In the genomic region with DNA sequence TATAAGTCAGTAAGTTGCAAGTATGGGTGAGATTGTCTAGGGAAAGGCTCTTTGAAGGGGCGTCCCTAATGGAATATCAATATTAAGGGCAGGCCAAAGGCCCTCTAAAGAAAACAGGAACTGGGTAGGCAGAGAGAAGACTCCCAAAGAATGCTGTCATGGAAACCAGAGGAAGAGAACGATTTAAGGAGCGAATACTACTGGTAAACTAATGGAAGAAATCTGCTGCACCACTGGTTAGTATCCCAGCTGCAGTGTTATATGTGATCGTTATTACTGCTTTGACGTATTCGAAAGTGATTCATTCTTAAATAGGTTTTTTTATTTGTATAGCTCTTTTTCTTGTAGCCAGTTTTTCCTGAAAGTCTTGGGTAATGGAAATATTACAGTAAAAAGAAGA, we compare ENCODE assay signal across 8 cellular contexts. TPM values are rescaled to one million over a fixed set of nuclear protein-coding genes. Genes with fewer than 3 reads are reported as not detected.
DNase-seq lines count a peak whose midpoint lies in the region; FAIRE-seq and TF ChIP-seq lines count a peak whose summit lies in the region.

No MANE protein-coding gene starts in this region.

- intact Hi-C loops in colonic mucosa (cut with DNase I) (no loop called here), lower leg skin (cut with DNase I; ENCODE audit: low total_unique reads) (no loop called here)

- peaks cover 7% of the 10 kb centered on the region for H3K9me3 ChIP-seq in DOHH2 (ENCODE audit: control insufficient read depth, insufficient read depth, low read length)
- no peaks in the 10 kb centered on the region for H3K9me3 ChIP-seq in colonic mucosa
- no peaks in the 10 kb centered on the region for H3K9me3 ChIP-seq in neuron (ENCODE audit: low read length)

- DNase-seq in MV-4-11 (lab: John Stamatoyannopoulos, UW) (peak; percentile 60), colonic mucosa (no peak), lower leg skin (ENCODE audit: low spot score in 2 of 2) (no peak), D721Med (ENCODE audit: insufficient read length, low spot score) (no peak), amygdala (lab: John Stamatoyannopoulos, UW) (no peak)
- no peak for DNase-seq in activated effector memory CD4-positive, alpha-beta T cell treated with Interleukin-2 at 50 U/mL for 16 hours

- FAIRE-seq in D721Med (lab: Jason Lieb, UNC): no peak

- peaks cover 59% of the 10 kb centered on the region for H3K79me2 ChIP-seq in DOHH2 (ENCODE audit: control insufficient read depth, low read length)

- no peaks in the 10 kb centered on the region for H3K9me2 ChIP-seq in DOHH2 (replicated peaks; ENCODE audit: control insufficient read depth, low read length)

- H3K4me1 ChIP-seq in DOHH2 (ENCODE audit: control insufficient read depth, low read length): peaks cover 52% of the 10 kb centered on the region
- no peaks in the 10 kb centered on the region for H3K4me1 ChIP-seq in colonic mucosa
- peaks cover 18% of the 10 kb centered on the region for H3K4me1 ChIP-seq in neuron (ENCODE audit: insufficient read depth, low read length)

- peak overlapping the region; percentile 64 for H3K27ac ChIP-seq in DOHH2 (ENCODE audit: low read depth, low read length)
- no peak overlapping the region for H3K27ac ChIP-seq in colonic mucosa

- H2AFZ ChIP-seq in neuron (ENCODE audit: low read depth, low read length): no peak overlapping the region

- peak overlapping the region in 1 of 2 donors; percentile 79 for H3K9ac ChIP-seq in colonic mucosa (ENCODE audit: low read depth in 2 of 2, low read length in 2 of 2)

- H3K36me3 ChIP-seq in DOHH2 (ENCODE audit: control insufficient read depth, low read length) (peaks cover 65% of the 10 kb centered on the region), colonic mucosa (peaks cover 9% of the 10 kb centered on the region), neuron (ENCODE audit: insufficient read depth, low read length) (peaks cover 34% of the 10 kb centered on the region)

- H3F3A ChIP-seq in DOHH2 (ENCODE audit: control insufficient read depth, insufficient read depth): no peaks in the 10 kb centered on the region

- no peaks in the 10 kb centered on the region for H3K27me3 ChIP-seq in DOHH2 (ENCODE audit: control insufficient read depth, low read length)
- H3K27me3 ChIP-seq in colonic mucosa: no peaks in the 10 kb centered on the region
- no peaks in the 10 kb centered on the region for H3K27me3 ChIP-seq in neuron (ENCODE audit: insufficient read depth, low read length)

- TF ChIP-seq POLR2A in lower leg skin (IDR thresholded peaks at IDR 0.05): no peak

- H3K4me3 ChIP-seq in DOHH2 (ENCODE audit: low read length) (peak overlapping the region; percentile 94), colonic mucosa (peak overlapping the region; percentile 89), neuron (ENCODE audit: low read length) (peak overlapping the region; percentile 94), lower leg skin (ENCODE audit: low read depth, poor library complexity, severe bottlenecking) (no peak overlapping the region)

- peak overlapping the region; percentile 83 for H3K4me2 ChIP-seq in DOHH2 (ENCODE audit: low read length)

- 15 to 21% methylated on average over 6 of the region's 6 CpGs for WGBS in lower leg skin, 2 donors

- TF ChIP-seq CTCF in DOHH2 (IDR thresholded peaks at IDR 0.05; ENCODE audit: low read depth, low read length, poor library complexity, severe bottlenecking) (no peak), colonic mucosa (IDR thresholded peaks at IDR 0.05) (no peak), lower leg skin (IDR thresholded peaks at IDR 0.05) (no peak), D721Med (IDR thresholded peaks at IDR 0.05; ENCODE audit: insufficient read depth, missing control alignments) (no peak)

- peaks cover 31% of the 10 kb centered on the region for H4K20me1 ChIP-seq in DOHH2 (ENCODE audit: control insufficient read depth, insufficient read depth, low read depth, low read length)

RNA-seq across cellular contexts. Expression of gene CASP2, which starts 1.3 kb away (rescaled TPM):
- total RNA-seq in colonic mucosa: 10 to 100 TPM; 33.9 to 47.0 TPM
- 10 to 100 TPM in 3 of 4 donors, 1 to 10 TPM in 1; 9.6 to 22.7 (median 16.0) TPM for total RNA-seq in lower leg skin

RNA-seq across cellular contexts. Expression of gene TMEM139, which starts 4.7 kb away (rescaled TPM):
- total RNA-seq in colonic mucosa: 10 to 100 TPM; 18.4 to 27.2 TPM
- total RNA-seq in lower leg skin: 10 to 100 TPM in 3 of 4 donors, 1 to 10 TPM in 1; 7.8 to 12.8 (median 11.6) TPM

RNA-seq across cellular contexts. Expression of gene GSTK1, which starts 26.2 kb away (rescaled TPM):
- total RNA-seq in colonic mucosa (100 to 1,000 TPM; 210 to 272 TPM), lower leg skin (100 to 1,000 TPM in 3 of 4 donors, 10 to 100 TPM in 1; 97.0 to 180 (median 139) TPM)

RNA-seq across cellular contexts. Expression of gene CLCN1, which starts 26.5 kb away (rescaled TPM):
- total RNA-seq in colonic mucosa (not detected), lower leg skin (not detected)
